In the genomic region with DNA sequence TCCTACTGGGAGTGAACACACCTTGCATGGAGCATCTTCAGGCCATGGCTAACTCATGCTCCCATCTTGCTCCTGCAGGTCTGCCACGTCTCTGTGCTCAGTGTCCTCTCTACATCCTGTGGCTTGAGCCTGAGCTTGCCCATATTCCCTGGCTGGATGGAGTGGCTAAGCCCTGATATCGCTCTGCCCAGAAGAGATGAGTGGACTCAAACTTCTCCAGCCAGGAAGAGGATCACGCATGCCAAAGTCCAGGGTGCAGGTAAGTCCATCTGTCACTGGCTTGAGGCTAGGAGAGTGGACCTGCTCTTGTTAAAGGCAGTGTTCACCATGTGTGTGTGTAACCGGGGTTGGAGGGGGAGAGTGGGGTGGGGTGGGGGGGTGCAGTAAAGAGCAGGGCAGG, we compare ENCODE assay signal across 16 cellular contexts. TPM values are rescaled to one million over a fixed set of nuclear protein-coding genes. Genes with fewer than 3 reads are reported as not detected.
DNase-seq lines count a peak whose midpoint lies in the region; ATAC-seq and TF ChIP-seq lines count a peak whose summit lies in the region.
"Had no signal": no experiment of that assay in that cellular context is flagged by ENCODE, and none has a peak within 500 bp of the region (broad histone marks: within the 10 kb centered on the region; RNA-seq: fewer than 3 reads in every experiment).

No MANE protein-coding gene starts in this region.

- H3K4me1 ChIP-seq in right cardiac atrium (ENCODE audit: control insufficient read depth, insufficient read depth, low read length) = no peaks in the 10 kb centered on the region
- H3K4me1 ChIP-seq: BLaER1 had no signal

- ATAC-seq in right cardiac atrium = no peak
- ATAC-seq in Right ventricle myocardium superior (ENCODE audit: poor library complexity) = no peak
- ATAC-seq in left lobe of liver = peak; percentile 51

- H3K9me3 ChIP-seq in right cardiac atrium (ENCODE audit: control insufficient read depth, low read length) = no peaks in the 10 kb centered on the region
- H3K9me3 ChIP-seq: BLaER1 had no signal

- H3K9me3 Mint-ChIP-seq in osteocyte (ENCODE audit: unreplicated experiment) = no peaks in the 10 kb centered on the region
- H3K9me3 Mint-ChIP-seq: CD14-positive monocyte; CD4-positive, alpha-beta memory T cell had no signal

- no peak for DNase-seq in right cardiac atrium
- no peak for DNase-seq in Right ventricle myocardium superior
- DNase-seq in left lobe of liver (ENCODE audit: low spot score) = peak; percentile 58
- DNase-seq in osteocyte (ENCODE audit: extremely low spot score, unreplicated experiment) = peak; percentile 30
- DNase-seq in nucleus accumbens (lab: John Stamatoyannopoulos, UW) = no peak
- DNase-seq in NCI-H774 (lab: John Stamatoyannopoulos, UW) = no peak
- no peak for DNase-seq in HuH-7.5 (ENCODE audit: low spot score)
- DNase-seq: 8988T; CD4-positive, alpha-beta memory T cell; DMS153; DMS79; GDM1; GM23248; HCEC 1CT had no signal

- WGBS in right cardiac atrium = 85% methylated on average over 4 of the region's 4 CpGs

- peaks cover 8% of the 10 kb centered on the region for H3K4me1 Mint-ChIP-seq in osteocyte (ENCODE audit: unreplicated experiment)

- no peak for TF ChIP-seq CTCF in osteocyte (IDR thresholded peaks at IDR 0.05)

- H3K27ac Mint-ChIP-seq in osteocyte (ENCODE audit: unreplicated experiment) = no peak overlapping the region

- peaks cover 14% of the 10 kb centered on the region for H3K27me3 Mint-ChIP-seq in osteocyte (ENCODE audit: unreplicated experiment)
- H3K27me3 Mint-ChIP-seq: CD4-positive, alpha-beta memory T cell had no signal

- no peak overlapping the region for H3K4me3 Mint-ChIP-seq in osteocyte (ENCODE audit: unreplicated experiment)
- H3K4me3 Mint-ChIP-seq: CD14-positive monocyte; CD4-positive, alpha-beta memory T cell had no signal

- no peaks in the 10 kb centered on the region for H3K36me3 Mint-ChIP-seq in osteocyte (ENCODE audit: unreplicated experiment)
- H3K36me3 Mint-ChIP-seq: CD14-positive monocyte; CD4-positive, alpha-beta memory T cell had no signal

- no peaks in the 10 kb centered on the region for H3K27me3 ChIP-seq in right cardiac atrium (ENCODE audit: control insufficient read depth, insufficient read depth)
- H3K27me3 ChIP-seq: BLaER1 had no signal

- peak overlapping the region; percentile 3 for H3K27ac ChIP-seq in right cardiac atrium (ENCODE audit: low read length)
- H3K27ac ChIP-seq: BLaER1, GM23248 had no signal

- intact Hi-C loops in right cardiac atrium (cut with DNase I) = no loop called here
- intact Hi-C loops in Right ventricle myocardium superior (cut with DNase I) = no loop called here

- no peak overlapping the region for H3K4me3 ChIP-seq in right cardiac atrium (ENCODE audit: low read length)
- H3K4me3 ChIP-seq: BLaER1, GM23248 had no signal

RNA-seq across cellular contexts. Expression of gene RGS3, which starts 1.6 kb away (rescaled TPM):
- 100 to 1,000 TPM; 139 to 184 (median 166) TPM for total RNA-seq in right cardiac atrium
- 107 TPM for polyA plus RNA-seq in right cardiac atrium
- 138 TPM for total RNA-seq in Right ventricle myocardium superior
- total RNA-seq in left lobe of liver = 19.5 TPM
- 53.8 and 67.8 TPM in 2 replicates for total RNA-seq in osteocyte

RNA-seq across cellular contexts. Expression of gene C9orf43, which starts 51.4 kb away (rescaled TPM):
- total RNA-seq in right cardiac atrium (under 1 TPM; 0.20 to 0.47 (median 0.20) TPM), Right ventricle myocardium superior (0.27 TPM), left lobe of liver (0.96 TPM), osteocyte (0.43 and 0.55 TPM in 2 replicates)
- polyA plus RNA-seq in right cardiac atrium = 0.23 TPM
- polyA plus RNA-seq: CD14-positive monocyte had no signal

RNA-seq across cellular contexts. Expression of gene POLE3, which starts 51.5 kb away (rescaled TPM):
- total RNA-seq in right cardiac atrium (10 to 100 TPM; 19.7 to 22.4 (median 20.5) TPM), Right ventricle myocardium superior (20.6 TPM), left lobe of liver (14.3 TPM), osteocyte (32.0 and 35.5 TPM in 2 replicates)
- polyA plus RNA-seq in right cardiac atrium = 18.0 TPM

Comparison
In these comparisons a context has a peak if more than half of its experiments do, and no peak if none do; other contexts are left out.
1. DNase-seq: peak in left lobe of liver (single experiment) and osteocyte (single experiment); none in right cardiac atrium (0 of 3), Right ventricle myocardium superior (single experiment), nucleus accumbens (0 of 56), NCI-H774 (single experiment) and HuH-7.5 (single experiment).